ENCODE assay signal across 36 cellular contexts in genomic region chr5:91407204-91407603, GRCh38.
"Had no signal": no experiment of that assay in that cellular context is flagged by ENCODE, and none has a peak within 500 bp of the region (broad histone marks: within the 10 kb centered on the region; RNA-seq: fewer than 3 reads in every experiment).

No MANE protein-coding gene starts in this region.

- H3K4me3 Mint-ChIP-seq: activated naive CD4-positive, alpha-beta T cell treated with anti-CD3 and anti-CD28 coated beads for 36 hours; activated naive CD4-positive, alpha-beta T cell treated with anti-CD3 and anti-CD28 coated beads, Interleukin-2, amount 10 ng/mL, durations not matched to agents 7 days and 5 days; activated naive CD4-positive, alpha-beta T cell treated with anti-CD3 and anti-CD28 coated beads, Interleukin-2, amount 50 U/mL, for 24 hours; activated naive CD8-positive, alpha-beta T cell; activated naive CD8-positive, alpha-beta T cell treated with anti-CD3 and anti-CD28 coated beads for 36 hours; activated naive CD8-positive, alpha-beta T cell treated with anti-CD3 and anti-CD28 coated beads, Interleukin-2, amount 10 ng/mL, durations not matched to agents 7 days and 5 days; activated naive CD8-positive, alpha-beta T cell treated with anti-CD3 and anti-CD28 coated beads, Interleukin-2, amount 50 U/mL, for 24 hours; activated T-cell treated with anti-CD3 and anti-CD28 coated beads, Interleukin-2, amount 50 U/mL, for 24 hours; activated T-cell treated with anti-CD3 and anti-CD28 coated beads, Interleukin-2, amount 50 U/mL, for 4 hours; activated T-cell treated with anti-CD3 and anti-CD28 coated beads, Interleukin-2, amount 50 U/mL, for 72 hours; activated T-helper 1 cell treated with anti-CD3 and anti-CD28 coated beads, Interleukin-12 subunit alpha, Interleukin-12 subunit beta, Interleukin-2, Interleukin-4 antibody, amounts not matched to agents 30 ng/mL and 10 ng/mL and 1 ng/mL, durations not matched to agents 14 hours and 24 hours and 36 hours; activated T-helper 17 cell treated with anti-CD3 and anti-CD28 coated beads, Interleukin-2, amount 50 U/mL, for 72 hours; brain; central memory CD8-positive, alpha-beta T cell had no signal

- H3K36me3 ChIP-seq: adrenal gland, ascending aorta, brain microvascular endothelial cell, breast epithelium, cardiac muscle cell had no signal

- H3K4me1 Mint-ChIP-seq: activated naive CD4-positive, alpha-beta T cell treated with anti-CD3 and anti-CD28 coated beads, Interleukin-2, amount 10 ng/mL, durations not matched to agents 7 days and 5 days; activated naive CD4-positive, alpha-beta T cell treated with anti-CD3 and anti-CD28 coated beads, Interleukin-2, amount 50 U/mL, for 24 hours; activated naive CD8-positive, alpha-beta T cell treated with anti-CD3 and anti-CD28 coated beads for 36 hours; activated naive CD8-positive, alpha-beta T cell treated with anti-CD3 and anti-CD28 coated beads, Interleukin-2, amount 10 ng/mL, durations not matched to agents 7 days and 5 days; activated naive CD8-positive, alpha-beta T cell treated with anti-CD3 and anti-CD28 coated beads, Interleukin-2, amount 50 U/mL, for 24 hours; activated T-helper 17 cell treated with anti-CD3 and anti-CD28 coated beads, Interleukin-2, amount 50 U/mL, for 72 hours; central memory CD8-positive, alpha-beta T cell had no signal

- H3K4me3 ChIP-seq: adrenal gland, ascending aorta, body of pancreas, breast epithelium, cardiac muscle cell had no signal

- H3K4me1 ChIP-seq: adrenal gland, body of pancreas, breast epithelium had no signal

- ATAC-seq: activated naive CD4-positive, alpha-beta T cell treated with anti-CD3 and anti-CD28 coated beads, Interleukin-2, amount 50 U/mL, for 72 hours; activated naive CD8-positive, alpha-beta T cell treated with anti-CD3 and anti-CD28 coated beads, Interleukin-2, amount 50 U/mL, for 24 hours; activated T-cell treated with anti-CD3 and anti-CD28 coated beads, Interleukin-2, amount 50 U/mL, for 4 hours; activated T-cell treated with anti-CD3 and anti-CD28 coated beads, Interleukin-2, amount 50 U/mL, for 72 hours; activated T-helper 17 cell treated with anti-CD3 and anti-CD28 coated beads, Interleukin-2, amount 50 U/mL, for 72 hours; body of pancreas had no signal

- H3K9me3 ChIP-seq: ascending aorta, body of pancreas, breast epithelium had no signal

- H3K36me3 Mint-ChIP-seq: activated naive CD4-positive, alpha-beta T cell treated with anti-CD3 and anti-CD28 coated beads, Interleukin-2, amount 10 ng/mL, durations not matched to agents 7 days and 5 days; activated naive CD4-positive, alpha-beta T cell treated with anti-CD3 and anti-CD28 coated beads, Interleukin-2, amount 50 U/mL, for 24 hours; activated naive CD4-positive, alpha-beta T cell treated with anti-CD3 and anti-CD28 coated beads, Interleukin-2, amount 50 U/mL, for 72 hours; activated naive CD8-positive, alpha-beta T cell; activated naive CD8-positive, alpha-beta T cell treated with anti-CD3 and anti-CD28 coated beads for 36 hours; brain had no signal

- H3K27me3 ChIP-seq: adrenal gland, ascending aorta, body of pancreas, brain microvascular endothelial cell, breast epithelium, cardiac muscle cell had no signal

- H3K27me3 Mint-ChIP-seq: activated naive CD4-positive, alpha-beta T cell treated with anti-CD3 and anti-CD28 coated beads, Interleukin-2, amount 10 ng/mL, durations not matched to agents 7 days and 5 days; activated naive CD4-positive, alpha-beta T cell treated with anti-CD3 and anti-CD28 coated beads, Interleukin-2, amount 50 U/mL, for 24 hours; activated naive CD8-positive, alpha-beta T cell; activated naive CD8-positive, alpha-beta T cell treated with anti-CD3 and anti-CD28 coated beads for 36 hours; activated naive CD8-positive, alpha-beta T cell treated with anti-CD3 and anti-CD28 coated beads, Interleukin-2, amount 10 ng/mL, durations not matched to agents 7 days and 5 days; activated naive CD8-positive, alpha-beta T cell treated with anti-CD3 and anti-CD28 coated beads, Interleukin-2, amount 50 U/mL, for 24 hours; activated T-cell treated with anti-CD3 and anti-CD28 coated beads, Interleukin-2, amount 50 U/mL, for 24 hours; activated T-helper 17 cell treated with anti-CD3 and anti-CD28 coated beads, Interleukin-2, amount 50 U/mL, for 72 hours; central memory CD8-positive, alpha-beta T cell had no signal

- H3K27ac ChIP-seq: adrenal gland, ascending aorta, body of pancreas, brain microvascular endothelial cell, breast epithelium, cardiac muscle cell had no signal

- H3K9me3 Mint-ChIP-seq: activated naive CD4-positive, alpha-beta T cell treated with anti-CD3 and anti-CD28 coated beads for 36 hours; activated naive CD4-positive, alpha-beta T cell treated with anti-CD3 and anti-CD28 coated beads, Interleukin-2, amount 10 ng/mL, durations not matched to agents 7 days and 5 days; activated naive CD4-positive, alpha-beta T cell treated with anti-CD3 and anti-CD28 coated beads, Interleukin-2, amount 50 U/mL, for 24 hours; activated naive CD4-positive, alpha-beta T cell treated with anti-CD3 and anti-CD28 coated beads, Interleukin-2, amount 50 U/mL, for 72 hours; activated naive CD8-positive, alpha-beta T cell treated with anti-CD3 and anti-CD28 coated beads for 36 hours; activated naive CD8-positive, alpha-beta T cell treated with anti-CD3 and anti-CD28 coated beads, Interleukin-2, amount 10 ng/mL, durations not matched to agents 7 days and 5 days; activated naive CD8-positive, alpha-beta T cell treated with anti-CD3 and anti-CD28 coated beads, Interleukin-2, amount 50 U/mL, for 24 hours; activated T-cell treated with anti-CD3 and anti-CD28 coated beads, Interleukin-2, amount 50 U/mL, for 24 hours; activated T-cell treated with anti-CD3 and anti-CD28 coated beads, Interleukin-2, amount 50 U/mL, for 4 hours; activated T-cell treated with anti-CD3 and anti-CD28 coated beads, Interleukin-2, amount 50 U/mL, for 72 hours; activated T-helper 1 cell treated with anti-CD3 and anti-CD28 coated beads, Interleukin-12 subunit alpha, Interleukin-12 subunit beta, Interleukin-2, Interleukin-4 antibody, amounts not matched to agents 30 ng/mL and 10 ng/mL and 1 ng/mL, durations not matched to agents 14 hours and 24 hours and 36 hours; activated T-helper 17 cell treated with anti-CD3 and anti-CD28 coated beads, Interleukin-2, amount 50 U/mL, for 72 hours; activated T-helper 2 cell treated with anti-CD3 and anti-CD28 coated beads, Interferon-gamma antibody, Interleukin-2, Interleukin-4, amounts not matched to agents 10 μg/mL and 5 μg/mL and 100 μg/mL, durations not matched to agents 14 hours and 24 hours and 36 hours; brain; central memory CD8-positive, alpha-beta T cell had no signal

- DNase-seq: activated effector memory CD4-positive, alpha-beta T cell treated with anti-CD3 and anti-CD28 coated beads, Interleukin-2, amount 50 U/mL, for 16 hours; activated effector memory CD4-positive, alpha-beta T cell treated with Interleukin-2 at 50 U/mL for 16 hours; activated gamma-delta T cell; activated gamma-delta T cell treated with Interleukin-2 at 50 U/mL for 16 hours; activated naive CD4-positive, alpha-beta T cell; activated naive CD4-positive, alpha-beta T cell treated with anti-CD3 and anti-CD28 coated beads for 36 hours; activated naive CD4-positive, alpha-beta T cell treated with anti-CD3 and anti-CD28 coated beads, Interleukin-2, amount 10 ng/mL, durations not matched to agents 7 days and 5 days; activated naive CD4-positive, alpha-beta T cell treated with anti-CD3 and anti-CD28 coated beads, Interleukin-2, amount 50 U/mL, for 16 hours; activated naive CD4-positive, alpha-beta T cell treated with Interleukin-2 at 50 U/mL for 16 hours; activated naive CD8-positive, alpha-beta T cell treated with anti-CD3 and anti-CD28 coated beads for 36 hours; activated naive CD8-positive, alpha-beta T cell treated with anti-CD3 and anti-CD28 coated beads, Interleukin-2, amount 10 ng/mL, durations not matched to agents 7 days and 5 days; activated naive CD8-positive, alpha-beta T cell treated with anti-CD3 and anti-CD28 coated beads, Interleukin-2, amount 50 U/mL, for 24 hours; activated T-cell treated with anti-CD3 and anti-CD28 coated beads, Interleukin-2, amount 50 U/mL, for 1 hour; activated T-cell treated with anti-CD3 and anti-CD28 coated beads, Interleukin-2, amount 50 U/mL, for 24 hours; activated T-cell treated with anti-CD3 and anti-CD28 coated beads, Interleukin-2, amount 50 U/mL, for 4 hours; activated T-cell treated with anti-CD3 and anti-CD28 coated beads, Interleukin-2, amount 50 U/mL, for 48 hours; activated T-cell treated with anti-CD3 and anti-CD28 coated beads, Interleukin-2, amount 50 U/mL, for 72 hours; adrenal gland; amniotic stem cell; amygdala; aorta; body of pancreas; brain microvascular endothelial cell; central memory CD4-positive, alpha-beta T cell; cerebellar nuclear complex had no signal

- H3K27ac Mint-ChIP-seq: activated naive CD4-positive, alpha-beta T cell treated with anti-CD3 and anti-CD28 coated beads for 36 hours; activated naive CD4-positive, alpha-beta T cell treated with anti-CD3 and anti-CD28 coated beads, Interleukin-2, amount 10 ng/mL, durations not matched to agents 7 days and 5 days; activated naive CD4-positive, alpha-beta T cell treated with anti-CD3 and anti-CD28 coated beads, Interleukin-2, amount 50 U/mL, for 24 hours; activated naive CD4-positive, alpha-beta T cell treated with anti-CD3 and anti-CD28 coated beads, Interleukin-2, amount 50 U/mL, for 72 hours; activated naive CD8-positive, alpha-beta T cell; activated naive CD8-positive, alpha-beta T cell treated with anti-CD3 and anti-CD28 coated beads for 36 hours; activated naive CD8-positive, alpha-beta T cell treated with anti-CD3 and anti-CD28 coated beads, Interleukin-2, amount 10 ng/mL, durations not matched to agents 7 days and 5 days; activated naive CD8-positive, alpha-beta T cell treated with anti-CD3 and anti-CD28 coated beads, Interleukin-2, amount 50 U/mL, for 24 hours; activated T-cell treated with anti-CD3 and anti-CD28 coated beads, Interleukin-2, amount 50 U/mL, for 24 hours; activated T-cell treated with anti-CD3 and anti-CD28 coated beads, Interleukin-2, amount 50 U/mL, for 72 hours; activated T-helper 1 cell treated with anti-CD3 and anti-CD28 coated beads, Interleukin-12 subunit alpha, Interleukin-12 subunit beta, Interleukin-2, Interleukin-4 antibody, amounts not matched to agents 30 ng/mL and 10 ng/mL and 1 ng/mL, durations not matched to agents 14 hours and 24 hours and 36 hours; activated T-helper 17 cell treated with anti-CD3 and anti-CD28 coated beads, Interleukin-2, amount 50 U/mL, for 72 hours; activated T-helper 2 cell treated with anti-CD3 and anti-CD28 coated beads, Interferon-gamma antibody, Interleukin-2, Interleukin-4, amounts not matched to agents 10 μg/mL and 5 μg/mL and 100 μg/mL, durations not matched to agents 14 hours and 24 hours and 36 hours had no signal
